8 cellular contexts compared by ENCODE assay signal in genomic region chr2:52810460-52810859, GRCh38.
A peak's percentile ranks its signal among the peaks of the same experiment; 100 is the strongest.
DNase-seq lines count a peak whose midpoint lies in the region; ATAC-seq and TF ChIP-seq lines count a peak whose summit lies in the region.

No MANE protein-coding gene starts in this region.

- no peaks in the 10 kb centered on the region for H3K36me3 Mint-ChIP-seq in WTC11

- DNase-seq in D341Med (ENCODE audit: low spot score) (peak; percentile 5), WTC11 (ENCODE audit: low spot score) (no peak), kidney glomerular epithelial cell (lab: John Stamatoyannopoulos, UW) (peak; percentile 40), NCI-H1048 (lab: John Stamatoyannopoulos, UW) (no peak), NCI-H187 (lab: John Stamatoyannopoulos, UW) (no peak), posterior cingulate gyrus (no peak)

- TF ChIP-seq CTCF in WTC11 (IDR thresholded peaks at IDR 0.05), result no peak

- peak overlapping the region; percentile 63; the same call in 1 of the 2 replicates for H3K27ac Mint-ChIP-seq in WTC11

- no peak overlapping the region for H3K4me3 Mint-ChIP-seq in WTC11

- ATAC-seq in HG03175 (IDR thresholded peaks at IDR 0.05; ENCODE audit: unreplicated experiment) (peak; percentile 69), WTC11 (peak; percentile 92), GM21576 (IDR thresholded peaks at IDR 0.05; ENCODE audit: unreplicated experiment) (no peak)

- POLR2A ChIA-PET in WTC11 (lab: Charles Lee), result no interaction called here

- H3K4me1 Mint-ChIP-seq in WTC11, result peaks cover 4% of the 10 kb centered on the region; the same call in 1 of the 2 replicates

- CTCF ChIA-PET in WTC11 (lab: Charles Lee), result interaction anchor here (0.5 to 1.5 kb wide), 9 partner anchors 11 to 705 kb away, joined by 3 to 13 read pairs (median 6); no protein-coding TSS in a partner anchor

- intact Hi-C loops in posterior cingulate gyrus (cut with DNase I), result no loop called here

- no peaks in the 10 kb centered on the region for H3K9me3 Mint-ChIP-seq in WTC11

- no peaks in the 10 kb centered on the region for H3K27me3 Mint-ChIP-seq in WTC11 (ENCODE audit: low read depth)

TF ChIP-seq in WTC11, 78 proteins besides CTCF, POLR2A, EP300 and RAD21:
- TF ChIP-seq ZSCAN18 (CRISPR knock-in tag; IDR thresholded peaks at IDR 0.05) (no peak), OVOL2 (CRISPR knock-in tag; IDR thresholded peaks at IDR 0.05; ENCODE audit: borderline replicate concordance) (no peak), ERG (CRISPR knock-in tag; IDR thresholded peaks at IDR 0.05) (no peak), ZNF317 (CRISPR knock-in tag; IDR thresholded peaks at IDR 0.05; ENCODE audit: borderline replicate concordance, low read depth) (no peak), MLX (CRISPR knock-in tag; IDR thresholded peaks at IDR 0.05) (no peak)

Comparison
In these comparisons a context has a peak if more than half of its experiments do, and no peak if none do; other contexts are left out.
1. DNase-seq: peak in D341Med (single experiment) and kidney glomerular epithelial cell (single experiment); none in WTC11 (single experiment), NCI-H1048 (single experiment), NCI-H187 (0 of 2) and posterior cingulate gyrus (0 of 10).